In genomic region chr7:158538156-158538946, GRCh38 we compare ENCODE assay signal across 24 cellular contexts.
"Had no signal": no experiment of that assay in that cellular context is flagged by ENCODE, and none has a peak within 500 bp of the region (broad histone marks: within the 10 kb centered on the region; RNA-seq: fewer than 3 reads in every experiment).

No MANE protein-coding gene starts in this region.

- ATAC-seq: effector memory CD8-positive, alpha-beta T cell; natural killer cell; sciatic nerve; stimulated activated effector memory CD8-positive, alpha-beta T cell treated with anti-CD3 and anti-CD28 coated beads, Interleukin-12 subunit alpha, Interleukin-12 subunit beta, amount 100 ng/mL, for 72 hours had no signal

- H3K9ac ChIP-seq: parathyroid adenoma had no signal

- H3K9me3 Mint-ChIP-seq: immature natural killer cell; memory B cell; natural killer cell; stimulated activated effector memory CD8-positive, alpha-beta T cell treated with anti-CD3 and anti-CD28 coated beads, Interleukin-12 subunit alpha, Interleukin-12 subunit beta, amount 100 ng/mL, for 72 hours had no signal

- H3K27ac ChIP-seq: esophagus squamous epithelium, parathyroid adenoma, stomach, thyroid gland, vagina had no signal

- H3K4me1 Mint-ChIP-seq: immature natural killer cell; stimulated activated effector memory CD8-positive, alpha-beta T cell treated with anti-CD3 and anti-CD28 coated beads, Interleukin-12 subunit alpha, Interleukin-12 subunit beta, amount 100 ng/mL, for 72 hours had no signal

- H3K4me2 ChIP-seq: smooth muscle cell had no signal

- DNase-seq: cortex of kidney; effector memory CD8-positive, alpha-beta T cell; erythroblast; esophagus squamous epithelium; foreskin melanocyte; hypothalamus; immature natural killer cell; islet precursor cell; kidney glomerular epithelial cell; natural killer cell; stimulated activated CD4-positive, alpha-beta T cell treated with anti-CD3 and anti-CD28 coated beads, Interleukin-2, amount 100 ng/mL, for 24 hours; stimulated activated CD4-positive, alpha-beta T cell treated with anti-CD3 and anti-CD28 coated beads, Interleukin-4, amount 100 ng/mL, for 24 hours; stimulated activated naive CD4-positive, alpha-beta T cell treated with Interleukin-2 at 50 U/mL for 16 hours; stomach; thyroid gland; trophoblast cell had no signal

- H3K9me3 ChIP-seq: esophagus squamous epithelium, stomach, thyroid gland, vagina had no signal

- H3K27me3 ChIP-seq: thyroid gland, vagina had no signal

- H3K4me1 ChIP-seq: esophagus squamous epithelium, thyroid gland, vagina had no signal

- H3K36me3 Mint-ChIP-seq: immature natural killer cell; memory B cell; natural killer cell; stimulated activated effector memory CD8-positive, alpha-beta T cell treated with anti-CD3 and anti-CD28 coated beads, Interleukin-12 subunit alpha, Interleukin-12 subunit beta, amount 100 ng/mL, for 72 hours had no signal

- H3K4me3 Mint-ChIP-seq: effector memory CD8-positive, alpha-beta T cell; immature natural killer cell; memory B cell; natural killer cell; stimulated activated effector memory CD8-positive, alpha-beta T cell treated with anti-CD3 and anti-CD28 coated beads, Interleukin-12 subunit alpha, Interleukin-12 subunit beta, amount 100 ng/mL, for 72 hours had no signal

- H3K4me3 ChIP-seq: esophagus squamous epithelium, lung, smooth muscle cell, stomach, thyroid gland, vagina had no signal

- H3K36me3 ChIP-seq: esophagus squamous epithelium, thyroid gland, vagina had no signal

- H2AFZ ChIP-seq: parathyroid adenoma had no signal

- H3K27ac Mint-ChIP-seq: effector memory CD8-positive, alpha-beta T cell; immature natural killer cell; memory B cell; natural killer cell; progenitor cell of endocrine pancreas; stimulated activated effector memory CD8-positive, alpha-beta T cell treated with anti-CD3 and anti-CD28 coated beads, Interleukin-12 subunit alpha, Interleukin-12 subunit beta, amount 100 ng/mL, for 72 hours had no signal
